17 cellular contexts compared by ENCODE assay signal in genomic region chr13:29059837-29060236, GRCh38.
A peak's percentile ranks its signal among the peaks of the same experiment; 100 is the strongest.
DNase-seq lines count a peak whose midpoint lies in the region; ATAC-seq lines count a peak whose summit lies in the region.
"Had no signal": no experiment of that assay in that cellular context is flagged by ENCODE, and none has a peak within 500 bp of the region (broad histone marks: within the 10 kb centered on the region; RNA-seq: fewer than 3 reads in every experiment).

No MANE protein-coding gene starts in this region.

- H3K27me3 Mint-ChIP-seq in immature natural killer cell (ENCODE audit: low read depth in 3 of 3) (peaks cover 1 to 4% (median 2%) of the 10 kb centered on the region in 3 donors), T-helper 17 cell (no peaks in the 10 kb centered on the region)
- H3K27me3 Mint-ChIP-seq in natural killer cell treated with Interleukin-12 subunit alpha and Interleukin-12 subunit beta and Interleukin-15 and Interleukin-18, amount 100 ng/mL, for 72 hours, result no peaks in the 10 kb centered on the region

- H3K9me3 ChIP-seq in T-helper 17 cell (ENCODE audit: control insufficient read depth, low read length, poor library complexity, severe bottlenecking), result no peaks in the 10 kb centered on the region
- H3K9me3 ChIP-seq: HAP-1 had no signal

- H3K27ac Mint-ChIP-seq in immature natural killer cell, result no peak overlapping the region
- H3K27ac Mint-ChIP-seq in natural killer cell treated with Interleukin-12 subunit alpha and Interleukin-12 subunit beta and Interleukin-15 and Interleukin-18, amount 100 ng/mL, for 72 hours, result no peak overlapping the region
- no peak overlapping the region for H3K27ac Mint-ChIP-seq in T-helper 17 cell
- H3K27ac Mint-ChIP-seq: CD4-positive, CD25-positive, alpha-beta regulatory T cell; T-helper 1 cell treated with Interleukin-12 subunit alpha and Interleukin-12 subunit beta and Interleukin-4 antibody, amounts not matched to agents 30 μg/mL and 1 μg/mL, for 36 hours had no signal

- H3K4me3 Mint-ChIP-seq in immature natural killer cell (no peak overlapping the region), T-helper 17 cell (no peak overlapping the region)
- H3K4me3 Mint-ChIP-seq in natural killer cell treated with Interleukin-12 subunit alpha and Interleukin-12 subunit beta and Interleukin-15 and Interleukin-18, amount 100 ng/mL, for 72 hours, result no peak overlapping the region
- H3K4me3 Mint-ChIP-seq: CD4-positive, CD25-positive, alpha-beta regulatory T cell; T-helper 1 cell treated with Interleukin-12 subunit alpha and Interleukin-12 subunit beta and Interleukin-4 antibody, amounts not matched to agents 30 μg/mL and 1 μg/mL, for 36 hours had no signal

- intact Hi-C loops in Right ventricle myocardium superior (cut with DNase I) (no loop called here), left cardiac atrium (cut with DNase I) (no loop called here)

- peaks cover 10 to 34% (median 23%) of the 10 kb centered on the region in 6 donors for H3K9me3 Mint-ChIP-seq in immature natural killer cell
- H3K9me3 Mint-ChIP-seq in natural killer cell treated with Interleukin-12 subunit alpha and Interleukin-12 subunit beta and Interleukin-15 and Interleukin-18, amount 100 ng/mL, for 72 hours, result peaks cover 14% of the 10 kb centered on the region

- H3K36me3 Mint-ChIP-seq in immature natural killer cell (no peaks in the 10 kb centered on the region), T-helper 17 cell (ENCODE audit: low read depth) (no peaks in the 10 kb centered on the region)
- peaks cover 13% of the 10 kb centered on the region for H3K36me3 Mint-ChIP-seq in natural killer cell treated with Interleukin-12 subunit alpha and Interleukin-12 subunit beta and Interleukin-15 and Interleukin-18, amount 100 ng/mL, for 72 hours
- H3K36me3 Mint-ChIP-seq: CD4-positive, CD25-positive, alpha-beta regulatory T cell had no signal

- H3K4me1 Mint-ChIP-seq in immature natural killer cell (no peaks in the 10 kb centered on the region), T-helper 17 cell (no peaks in the 10 kb centered on the region)
- no peaks in the 10 kb centered on the region for H3K4me1 Mint-ChIP-seq in natural killer cell treated with Interleukin-12 subunit alpha and Interleukin-12 subunit beta and Interleukin-15 and Interleukin-18, amount 100 ng/mL, for 72 hours (ENCODE audit: low read depth in 2 of 2)

- ATAC-seq in Right ventricle myocardium superior (ENCODE audit: poor library complexity), result peak; percentile 93
- ATAC-seq in left cardiac atrium, result no peak
- ATAC-seq in natural killer cell treated with Interleukin-12 subunit alpha and Interleukin-12 subunit beta and Interleukin-15 and Interleukin-18, amount 100 ng/mL, for 72 hours, result no peak
- no peak for ATAC-seq in T-helper 17 cell
- ATAC-seq: SK-N-SH treated with all-trans-retinoic acid at 6 μM for 48 hours had no signal

- DNase-seq in Right ventricle myocardium superior (peak; percentile 56), left cardiac atrium (no peak), NCI-H2196 (lab: John Stamatoyannopoulos, UW; ENCODE audit: unreplicated experiment) (peak; percentile 70), RPMI8226 (peak; percentile 31), immature natural killer cell (no peak), T-helper 17 cell (no peak)
- no peak for DNase-seq in natural killer cell treated with Interleukin-12 subunit alpha and Interleukin-12 subunit beta and Interleukin-15 and Interleukin-18, amount 100 ng/mL, for 72 hours (ENCODE audit: low spot score)
- DNase-seq: Calu3; CD4-positive, CD25-positive, alpha-beta regulatory T cell; EL; IMR-90; NCI-H2081; NCI-H526; SHP77 had no signal

Comparison
In these comparisons a context has a peak if more than half of its experiments do, and no peak if none do; other contexts are left out.
1. DNase-seq: peak in Right ventricle myocardium superior (single experiment), NCI-H2196 (single experiment) and RPMI8226 (single experiment); none in left cardiac atrium (single experiment), immature natural killer cell (0 of 3), natural killer cell treated with Interleukin-12 subunit alpha and Interleukin-12 subunit beta and Interleukin-15 and Interleukin-18, amount 100 ng/mL, for 72 hours (single experiment) and T-helper 17 cell (0 of 3).